Comparison of ENCODE assay signal across 8 cellular contexts in genomic region chr10:43648083-43648391, GRCh38. TPM values are rescaled to one million over a fixed set of nuclear protein-coding genes. Genes with fewer than 3 reads are reported as not detected.
DNase-seq lines count a peak whose midpoint lies in the region; ATAC-seq and TF ChIP-seq lines count a peak whose summit lies in the region.

No MANE protein-coding gene starts in this region.

- peak overlapping the region; percentile 93 to 96 for H3K4me3 Mint-ChIP-seq in CD14-positive monocyte
- peak overlapping the region; percentile 95 to 98 (median 97) for H3K4me3 Mint-ChIP-seq in nephron

- no peak for ATAC-seq in HG03457 (IDR thresholded peaks at IDR 0.05; ENCODE audit: unreplicated experiment)
- no peak for ATAC-seq in HG03039 (IDR thresholded peaks at IDR 0.05; ENCODE audit: unreplicated experiment)
- ATAC-seq in HG02798 (IDR thresholded peaks at IDR 0.05; ENCODE audit: poor library complexity, unreplicated experiment): no peak

- H3K9me3 Mint-ChIP-seq in CD14-positive monocyte (peaks cover 22 to 44% (median 38%) of the 10 kb centered on the region in 7 donors), nephron (peaks cover 51% of the 10 kb centered on the region)

- DNase-seq in CD14-positive monocyte (ENCODE audit: low spot score) (no peak), KBM-7 (peak; percentile 58), SW480 (ENCODE audit: low spot score) (no peak)

- H3K27ac Mint-ChIP-seq in CD14-positive monocyte (peak overlapping the region in 1 of 7 donors; percentile 49), nephron (peak overlapping the region; percentile 91 to 99 (median 92))

- H3K4me1 Mint-ChIP-seq in CD14-positive monocyte (peaks cover 14% of the 10 kb centered on the region), nephron (peaks cover 13% of the 10 kb centered on the region)

- H3K27ac ChIP-seq in cingulate gyrus (ENCODE audit: low read depth, low read length): peak overlapping the region; percentile 76

- TF ChIP-seq CTCF in CD14-positive monocyte (IDR thresholded peaks at IDR 0.05): no peak
- TF ChIP-seq CTCF in nephron (IDR thresholded peaks at IDR 0.05; ENCODE audit: unreplicated experiment in 3 of 3): no peak

- in situ Hi-C loops in KBM-7 (cut with MboI; ENCODE audit: low pct_unique_long_range_greater_than_20kb, low sequenced_read_pairs): no loop called here

- intact Hi-C loops in CD14-positive monocyte (cut with micrococcal nuclease): loop anchor here (10.0 kb wide), 1 partner anchor 1093 kb away; no protein-coding TSS in a partner anchor

- peaks cover 5 to 12% (median 5%) of the 10 kb centered on the region in 3 donors for H3K27me3 Mint-ChIP-seq in CD14-positive monocyte (ENCODE audit: low read depth in 3 of 3)
- H3K27me3 Mint-ChIP-seq in nephron (ENCODE audit: low read depth): peaks cover 7% of the 10 kb centered on the region

- H3K36me3 Mint-ChIP-seq in CD14-positive monocyte (peaks cover 31 to 34% of the 10 kb centered on the region in 2 donors), nephron (ENCODE audit: low read depth) (peaks cover 49% of the 10 kb centered on the region)

RNA-seq across cellular contexts. Expression of gene ZNF32, which starts 0.6 kb away (rescaled TPM):
- polyA plus RNA-seq in CD14-positive monocyte: 10 to 100 TPM; 33.0 to 33.6 TPM

RNA-seq across cellular contexts. Expression of gene ZNF485, which starts 41.8 kb away (rescaled TPM):
- polyA plus RNA-seq in CD14-positive monocyte: under 1 TPM; 0.19 to 0.27 TPM
